Comparison of ENCODE assay signal across 1 cellular context in genomic region chr17:28580925-28581324, GRCh38.
TF ChIP-seq lines count a peak whose summit lies in the region.

No MANE protein-coding gene starts in this region.

TF ChIP-seq in HepG2, 621 proteins besides CTCF, POLR2A, EP300 and RAD21:
- TF ChIP-seq MBNL3 (CRISPR knock-in tag; conservative IDR thresholded peaks at IDR 0.05) (no peak), KLF15 (CRISPR knock-in tag; IDR thresholded peaks at IDR 0.05; ENCODE audit: borderline replicate concordance) (no peak), SETDB1 (CRISPR knock-in tag; IDR thresholded peaks at IDR 0.05; ENCODE audit: borderline replicate concordance) (no peak), HBP1 (CRISPR knock-in tag; IDR thresholded peaks at IDR 0.05; ENCODE audit: low read depth) (no peak), ZBTB40 (IDR thresholded peaks at IDR 0.05) (no peak), ZBTB40 (CRISPR knock-in tag; IDR thresholded peaks at IDR 0.05) (0 out of 2 replicates have a peak, but pooled peaks have one; percentile 39), ONECUT2 (CRISPR knock-in tag; IDR thresholded peaks at IDR 0.05) (no peak)
